15 cellular contexts compared by ENCODE assay signal in genomic region chr16:71609066-71609465, GRCh38. TPM values are rescaled to one million over a fixed set of nuclear protein-coding genes. Genes with fewer than 3 reads are reported as not detected.
A peak's percentile ranks its signal among the peaks of the same experiment; 100 is the strongest.
DNase-seq lines count a peak whose midpoint lies in the region; ATAC-seq and TF ChIP-seq lines count a peak whose summit lies in the region.
"Had no signal": no experiment of that assay in that cellular context is flagged by ENCODE, and none has a peak within 500 bp of the region (broad histone marks: within the 10 kb centered on the region; RNA-seq: fewer than 3 reads in every experiment).

No MANE protein-coding gene starts in this region.

- no peaks in the 10 kb centered on the region for H3K36me3 Mint-ChIP-seq in activated naive CD4-positive, alpha-beta T cell treated with anti-CD3 and anti-CD28 coated beads for 36 hours (ENCODE audit: low read depth)
- H3K36me3 Mint-ChIP-seq in activated naive CD4-positive, alpha-beta T cell treated with anti-CD3 and anti-CD28 coated beads, Interleukin-2, amount 10 ng/mL, durations not matched to agents 7 days and 5 days = no peaks in the 10 kb centered on the region
- H3K36me3 Mint-ChIP-seq in stimulated activated effector memory CD8-positive, alpha-beta T cell treated with anti-CD3 and anti-CD28 coated beads, Interleukin-12 subunit alpha, Interleukin-12 subunit beta, amount 100 ng/mL, for 72 hours = no peaks in the 10 kb centered on the region
- H3K36me3 Mint-ChIP-seq: CD8-positive, alpha-beta T cell had no signal

- no peaks in the 10 kb centered on the region for H3K9me2 ChIP-seq in PC-9 (ENCODE audit: insufficient read depth)

- peaks cover 2% of the 10 kb centered on the region for H3K27me3 Mint-ChIP-seq in activated naive CD4-positive, alpha-beta T cell treated with anti-CD3 and anti-CD28 coated beads for 36 hours (ENCODE audit: low read depth)
- H3K27me3 Mint-ChIP-seq in activated naive CD4-positive, alpha-beta T cell treated with anti-CD3 and anti-CD28 coated beads, Interleukin-2, amount 10 ng/mL, durations not matched to agents 7 days and 5 days = peaks cover 38% of the 10 kb centered on the region
- H3K27me3 Mint-ChIP-seq: B cell had no signal

- POLR2A ChIA-PET in PC-9 (lab: Charles Lee; ENCODE audit: unreplicated experiment) = interaction anchor here (0.7 kb wide), 1 partner anchor 127 kb away, joined by 22 read pairs; no protein-coding TSS in a partner anchor

- H3K4me2 ChIP-seq in PC-9 = peak overlapping the region; percentile 31; the same call in 1 of the 2 replicates
- H3K4me2 ChIP-seq: BLaER1 treated with 17β-estradiol and CSF1 and Interleukin-3, amounts not matched to agents 10 nM and 100 nM; GM23338 had no signal

- no peak overlapping the region for H3K4me3 Mint-ChIP-seq in activated naive CD4-positive, alpha-beta T cell treated with anti-CD3 and anti-CD28 coated beads for 36 hours
- no peak overlapping the region for H3K4me3 Mint-ChIP-seq in activated naive CD4-positive, alpha-beta T cell treated with anti-CD3 and anti-CD28 coated beads, Interleukin-2, amount 10 ng/mL, durations not matched to agents 7 days and 5 days
- H3K4me3 Mint-ChIP-seq in stimulated activated effector memory CD8-positive, alpha-beta T cell treated with anti-CD3 and anti-CD28 coated beads, Interleukin-12 subunit alpha, Interleukin-12 subunit beta, amount 100 ng/mL, for 72 hours = no peak overlapping the region
- H3K4me3 Mint-ChIP-seq: B cell; CD8-positive, alpha-beta T cell; GM23338; HFFc6 had no signal

- H4K20me1 ChIP-seq in PC-9 (ENCODE audit: insufficient read depth) = no peaks in the 10 kb centered on the region
- H4K20me1 ChIP-seq: BLaER1 treated with 17β-estradiol and CSF1 and Interleukin-3, amounts not matched to agents 10 nM and 100 nM had no signal

- no peaks in the 10 kb centered on the region for H3K79me2 ChIP-seq in PC-9 (ENCODE audit: low read depth)

- H3K27ac ChIP-seq in PC-9 = no peak overlapping the region
- no peak overlapping the region for H3K27ac ChIP-seq in lower lobe of right lung
- H3K27ac ChIP-seq: BLaER1 treated with 17β-estradiol and CSF1 and Interleukin-3, amounts not matched to agents 10 nM and 100 nM had no signal

- ATAC-seq in stimulated activated effector memory CD8-positive, alpha-beta T cell treated with anti-CD3 and anti-CD28 coated beads, Interleukin-12 subunit alpha, Interleukin-12 subunit beta, amount 100 ng/mL, for 72 hours = no peak
- ATAC-seq in HG03175 (IDR thresholded peaks at IDR 0.05; ENCODE audit: unreplicated experiment) (no peak), lower lobe of right lung (no peak), GM18502 (IDR thresholded peaks at IDR 0.05; ENCODE audit: poor library complexity, unreplicated experiment) (no peak)
- ATAC-seq: CD8-positive, alpha-beta T cell; GM23338; HCT116 had no signal

- TF ChIP-seq CTCF in PC-9 (conservative IDR thresholded peaks at IDR 0.05) (no peak), lower lobe of right lung (IDR thresholded peaks at IDR 0.05) (no peak)

- intact Hi-C loops in activated naive CD4-positive, alpha-beta T cell treated with anti-CD3 and anti-CD28 coated beads for 36 hours (cut with micrococcal nuclease) = no loop called here
- intact Hi-C loops in PC-9 (cut with micrococcal nuclease; ENCODE audit: unreplicated experiment) = no loop called here
- intact Hi-C loops in lower lobe of right lung (cut with DNase I) = no loop called here

- H2AFZ ChIP-seq in PC-9 = no peak overlapping the region
- H2AFZ ChIP-seq: GM23338 had no signal

- H3K9me3 Mint-ChIP-seq in activated naive CD4-positive, alpha-beta T cell treated with anti-CD3 and anti-CD28 coated beads for 36 hours = no peaks in the 10 kb centered on the region
- no peaks in the 10 kb centered on the region for H3K9me3 Mint-ChIP-seq in activated naive CD4-positive, alpha-beta T cell treated with anti-CD3 and anti-CD28 coated beads, Interleukin-2, amount 10 ng/mL, durations not matched to agents 7 days and 5 days
- no peaks in the 10 kb centered on the region for H3K9me3 Mint-ChIP-seq in stimulated activated effector memory CD8-positive, alpha-beta T cell treated with anti-CD3 and anti-CD28 coated beads, Interleukin-12 subunit alpha, Interleukin-12 subunit beta, amount 100 ng/mL, for 72 hours
- H3K9me3 Mint-ChIP-seq: CD8-positive, alpha-beta T cell; GM23338; HFFc6 had no signal

- DNase-seq in activated naive CD4-positive, alpha-beta T cell treated with anti-CD3 and anti-CD28 coated beads for 36 hours = no peak
- DNase-seq in activated naive CD4-positive, alpha-beta T cell treated with anti-CD3 and anti-CD28 coated beads, Interleukin-2, amount 10 ng/mL, durations not matched to agents 7 days and 5 days = no peak
- DNase-seq in PC-9 (peak in 1 of 2 experiments; percentile 65), lower lobe of right lung (no peak)
- no peak for DNase-seq in stimulated activated effector memory CD8-positive, alpha-beta T cell treated with anti-CD3 and anti-CD28 coated beads, Interleukin-12 subunit alpha, Interleukin-12 subunit beta, amount 100 ng/mL, for 72 hours (ENCODE audit: low spot score in 2 of 2)
- DNase-seq: Calu3; CD8-positive, alpha-beta T cell; HFFc6 had no signal

- H3K4me3 ChIP-seq in PC-9 = no peak overlapping the region
- H3K4me3 ChIP-seq in lower lobe of right lung = no peak overlapping the region
- H3K4me3 ChIP-seq: BLaER1 treated with 17β-estradiol and CSF1 and Interleukin-3, amounts not matched to agents 10 nM and 100 nM; GM23338 had no signal

- no TSS peak for BruUV-seq in PC-9 (replicated peaks; lab: Mats Ljungman, UMichigan)

- H3K36me3 ChIP-seq in PC-9 (ENCODE audit: low read depth) = no peaks in the 10 kb centered on the region
- H3K36me3 ChIP-seq in lower lobe of right lung = no peaks in the 10 kb centered on the region
- H3K36me3 ChIP-seq: BLaER1 treated with 17β-estradiol and CSF1 and Interleukin-3, amounts not matched to agents 10 nM and 100 nM had no signal

- peaks cover 14% of the 10 kb centered on the region for H3K4me1 Mint-ChIP-seq in activated naive CD4-positive, alpha-beta T cell treated with anti-CD3 and anti-CD28 coated beads for 36 hours (ENCODE audit: low read depth)
- H3K4me1 Mint-ChIP-seq in activated naive CD4-positive, alpha-beta T cell treated with anti-CD3 and anti-CD28 coated beads, Interleukin-2, amount 10 ng/mL, durations not matched to agents 7 days and 5 days = peaks cover 4% of the 10 kb centered on the region
- peaks cover 13% of the 10 kb centered on the region for H3K4me1 Mint-ChIP-seq in stimulated activated effector memory CD8-positive, alpha-beta T cell treated with anti-CD3 and anti-CD28 coated beads, Interleukin-12 subunit alpha, Interleukin-12 subunit beta, amount 100 ng/mL, for 72 hours

- H3K9me3 ChIP-seq in PC-9 (ENCODE audit: insufficient read depth, low read depth) (no peaks in the 10 kb centered on the region), lower lobe of right lung (no peaks in the 10 kb centered on the region)
- H3K9me3 ChIP-seq: BLaER1 treated with 17β-estradiol and CSF1 and Interleukin-3, amounts not matched to agents 10 nM and 100 nM had no signal

- CTCF ChIA-PET in activated naive CD4-positive, alpha-beta T cell treated with anti-CD3 and anti-CD28 coated beads for 36 hours (lab: Charles Lee) = interaction anchor here (0.9 to 3.9 kb wide), 12 partner anchors 13 to 201 kb away, joined by 3 to 75 read pairs (median 4); partner anchors contain the start of gene CHST4
- CTCF ChIA-PET in activated naive CD4-positive, alpha-beta T cell treated with anti-CD3 and anti-CD28 coated beads, Interleukin-2, amount 10 ng/mL, durations not matched to agents 7 days and 5 days (lab: Charles Lee) = interaction anchor here (0.8 to 5.4 kb wide), 7 partner anchors 36 to 353 kb away, joined by 3 to 73 read pairs (median 26); no protein-coding TSS in a partner anchor
- CTCF ChIA-PET in PC-9 (lab: Charles Lee) = interaction anchor here (1.2 kb wide), 1 partner anchor 44 kb away, joined by 5 read pairs; no protein-coding TSS in a partner anchor

- peak overlapping the region; percentile 81 for H3K27ac Mint-ChIP-seq in activated naive CD4-positive, alpha-beta T cell treated with anti-CD3 and anti-CD28 coated beads for 36 hours
- H3K27ac Mint-ChIP-seq in activated naive CD4-positive, alpha-beta T cell treated with anti-CD3 and anti-CD28 coated beads, Interleukin-2, amount 10 ng/mL, durations not matched to agents 7 days and 5 days = no peak overlapping the region
- peak overlapping the region; percentile 18 for H3K27ac Mint-ChIP-seq in stimulated activated effector memory CD8-positive, alpha-beta T cell treated with anti-CD3 and anti-CD28 coated beads, Interleukin-12 subunit alpha, Interleukin-12 subunit beta, amount 100 ng/mL, for 72 hours
- H3K27ac Mint-ChIP-seq: B cell; CD8-positive, alpha-beta T cell; GM23338; HFFc6 had no signal

- H3K27me3 ChIP-seq in PC-9 (ENCODE audit: insufficient read depth, low read depth) (no peaks in the 10 kb centered on the region), lower lobe of right lung (ENCODE audit: low read depth) (peaks cover 9% of the 10 kb centered on the region)
- H3K27me3 ChIP-seq: BLaER1 treated with 17β-estradiol and CSF1 and Interleukin-3, amounts not matched to agents 10 nM and 100 nM had no signal

- H3K4me1 ChIP-seq in PC-9 (replicated peaks; ENCODE audit: insufficient read depth) (peaks cover 19% of the 10 kb centered on the region), lower lobe of right lung (peaks cover 9% of the 10 kb centered on the region)
- H3K4me1 ChIP-seq: BLaER1 treated with 17β-estradiol and CSF1 and Interleukin-3, amounts not matched to agents 10 nM and 100 nM had no signal

- peaks cover 14% of the 10 kb centered on the region; the same call in 1 of the 2 replicates for H3F3A ChIP-seq in PC-9 (ENCODE audit: insufficient read depth, low read depth)

RNA-seq across cellular contexts. Expression of gene MARVELD3, which starts 16.9 kb away (rescaled TPM):
- total RNA-seq in activated naive CD4-positive, alpha-beta T cell treated with anti-CD3 and anti-CD28 coated beads for 36 hours = not detected
- total RNA-seq in PC-9 (2021) (28.5 and 28.6 TPM in 2 replicates), lower lobe of right lung (6.7 TPM)
- total RNA-seq: A172; B cell; CD8-positive, alpha-beta T cell; HFFc6 had no signal

RNA-seq across cellular contexts. Expression of gene TAT, which starts 32.2 kb away (rescaled TPM):
- not detected for total RNA-seq in activated naive CD4-positive, alpha-beta T cell treated with anti-CD3 and anti-CD28 coated beads for 36 hours
- total RNA-seq in PC-9 (2021) = 0.13 and 0.50 TPM in 2 replicates
- total RNA-seq in lower lobe of right lung = not detected
- total RNA-seq: A172; B cell; Calu3; CD8-positive, alpha-beta T cell; GM23338; HFFc6 had no signal
